ENCODE assay signal across 14 cellular contexts in the genomic region with DNA sequence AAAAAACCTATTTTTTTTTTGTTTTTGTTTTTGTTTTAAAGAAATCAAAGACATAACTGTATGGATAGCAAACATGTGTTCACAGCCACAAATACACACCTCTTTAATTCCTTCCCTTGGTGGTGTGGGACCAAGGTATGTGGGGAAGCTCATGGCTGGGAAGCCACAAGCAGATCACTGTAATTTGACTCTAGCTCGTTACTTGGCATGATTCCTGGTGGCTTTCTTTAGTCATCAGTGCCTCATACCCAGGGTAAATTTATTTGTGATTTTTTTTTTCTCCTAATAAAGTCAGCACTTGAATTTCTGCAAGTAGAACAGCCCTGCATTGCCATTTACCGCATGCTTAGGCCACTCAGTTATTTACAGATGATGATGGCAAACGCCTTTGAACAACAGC.
A peak's percentile ranks its signal among the peaks of the same experiment; 100 is the strongest.
DNase-seq lines count a peak whose midpoint lies in the region; ATAC-seq and TF ChIP-seq lines count a peak whose summit lies in the region.
"Had no signal": no experiment of that assay in that cellular context is flagged by ENCODE, and none has a peak within 500 bp of the region (broad histone marks: within the 10 kb centered on the region; RNA-seq: fewer than 3 reads in every experiment).

No MANE protein-coding gene starts in this region.

- no TSS peak for BruUV-seq in OCI-LY7 (replicated peaks; lab: Mats Ljungman, UMichigan)

- H3K9me3 ChIP-seq in OCI-LY7 (ENCODE audit: low read length) = no peaks in the 10 kb centered on the region
- no peaks in the 10 kb centered on the region for H3K9me3 ChIP-seq in stomach
- H3K9me3 ChIP-seq: Caco-2 had no signal

- WGBS in stomach, 5 donors = 50 to 59% (median 54%) methylated on average over 3 of the region's 3 CpGs

- no peaks in the 10 kb centered on the region for H3K36me3 ChIP-seq in brain microvascular endothelial cell (replicated peaks)
- H3K36me3 ChIP-seq in OCI-LY7 (ENCODE audit: insufficient read depth, low read length) = no peaks in the 10 kb centered on the region
- no peaks in the 10 kb centered on the region for H3K36me3 ChIP-seq in stomach

- H3K27ac ChIP-seq in brain microvascular endothelial cell = no peak overlapping the region
- H3K27ac ChIP-seq in OCI-LY7 (ENCODE audit: low read depth, low read length, poor library complexity, severe bottlenecking) = no peak overlapping the region
- no peak overlapping the region for H3K27ac ChIP-seq in stomach

- no peaks in the 10 kb centered on the region for H4K20me1 ChIP-seq in OCI-LY7 (ENCODE audit: insufficient read depth, low read length)

- CTCF ChIA-PET in OCI-LY7 (lab: Charles Lee; ENCODE audit: unreplicated experiment) = no interaction called here

- TF ChIP-seq CTCF in brain microvascular endothelial cell (IDR thresholded peaks at IDR 0.05; ENCODE audit: low read depth, low read length, missing control alignments) (no peak), OCI-LY7 (conservative IDR thresholded peaks at IDR 0.05; ENCODE audit: low read length) (no peak), stomach (IDR thresholded peaks at IDR 0.05) (no peak)

- intact Hi-C loops in OCI-LY7 (cut with micrococcal nuclease; ENCODE audit: unreplicated experiment) (no loop called here), stomach (cut with DNase I; ENCODE audit: low total_unique reads) (no loop called here)

- no peak overlapping the region for H2AFZ ChIP-seq in OCI-LY7 (ENCODE audit: low read length)

- H3K9me2 ChIP-seq in OCI-LY7 (ENCODE audit: insufficient read depth, low read length) = no peaks in the 10 kb centered on the region

- peak; percentile 97 for DNase-seq in EH (ENCODE audit: low read depth)
- peak; percentile 81 for DNase-seq in NCI-H1105 (lab: John Stamatoyannopoulos, UW)
- DNase-seq in brain microvascular endothelial cell = peak; percentile 91
- peak; percentile 88 for DNase-seq in myocyte (ENCODE audit: low read depth)
- no peak for DNase-seq in activated naive CD4-positive, alpha-beta T cell (lab: John Stamatoyannopoulos, UW)
- DNase-seq in OCI-LY7 (ENCODE audit: low spot score) = no peak
- DNase-seq in stomach = no peak
- DNase-seq: activated naive CD4-positive, alpha-beta T cell treated with Interleukin-2 at 50 U/mL for 16 hours; Caco-2; effector CD8-positive, alpha-beta T cell; NCI-H774; right cardiac atrium; SW 1271 had no signal

- ATAC-seq in HG03378 (IDR thresholded peaks at IDR 0.05; ENCODE audit: unreplicated experiment) = no peak
- ATAC-seq: right cardiac atrium had no signal

- H3K4me1 ChIP-seq in OCI-LY7 (ENCODE audit: insufficient read depth, low read length, poor library complexity, severe bottlenecking) (no peaks in the 10 kb centered on the region), stomach (no peaks in the 10 kb centered on the region)
- H3K4me1 ChIP-seq: Caco-2 had no signal

- no peak for TF ChIP-seq POLR2A in stomach (IDR thresholded peaks at IDR 0.05)

- no peak for TF ChIP-seq EP300 in stomach (IDR thresholded peaks at IDR 0.05)

- H3K4me2 ChIP-seq in OCI-LY7 (ENCODE audit: low read length) = no peak overlapping the region

- no peaks in the 10 kb centered on the region for H3K27me3 ChIP-seq in brain microvascular endothelial cell (replicated peaks)
- H3K27me3 ChIP-seq in stomach = no peaks in the 10 kb centered on the region

- in situ Hi-C loops in brain microvascular endothelial cell (cut with HindIII; ENCODE audit: low pct_ligation_motif_present, low sequenced_read_pairs) = no loop called here

- H3K4me3 ChIP-seq in brain microvascular endothelial cell (ENCODE audit: low read depth, low read length) (no peak overlapping the region), OCI-LY7 (ENCODE audit: low read depth, low read length, poor library complexity, severe bottlenecking) (no peak overlapping the region), stomach (no peak overlapping the region)

- H3K79me2 ChIP-seq in OCI-LY7 (ENCODE audit: insufficient read depth, low read depth, low read length) = no peaks in the 10 kb centered on the region

- POLR2A ChIA-PET in OCI-LY7 (lab: Charles Lee) = interaction anchor here (0.6 to 0.7 kb wide), 2 partner anchors 18 to 22 kb away, joined by 3 to 4 read pairs; no protein-coding TSS in a partner anchor

Comparison
In these comparisons a context has a peak if more than half of its experiments do, and no peak if none do; other contexts are left out.
1. DNase-seq: peak in EH (single experiment), NCI-H1105 (single experiment), brain microvascular endothelial cell (single experiment) and myocyte (single experiment); none in activated naive CD4-positive, alpha-beta T cell (0 of 4), OCI-LY7 (single experiment) and stomach (single experiment).